In the genomic region with DNA sequence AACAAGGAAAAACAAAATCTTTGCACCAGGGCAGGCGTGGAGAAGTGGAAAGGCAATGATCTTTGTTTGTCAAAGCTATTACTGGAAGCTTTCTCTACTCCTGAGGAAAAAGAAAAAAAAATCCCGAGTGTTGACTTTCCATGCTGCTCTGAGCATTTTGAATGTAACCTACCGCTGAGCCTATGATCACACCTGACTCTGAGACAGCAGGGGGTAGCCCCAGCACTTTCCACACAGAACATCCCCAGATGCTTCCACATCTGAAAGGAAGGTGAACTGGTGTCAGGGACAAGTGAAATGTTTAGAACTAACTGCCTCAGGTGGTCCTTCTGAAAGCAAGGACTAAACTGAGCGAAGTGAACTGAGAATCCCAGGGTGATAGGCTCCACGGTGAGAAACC, we compare ENCODE assay signal across 20 cellular contexts.
A peak's percentile ranks its signal among the peaks of the same experiment; 100 is the strongest.
DNase-seq lines count a peak whose midpoint lies in the region; TF ChIP-seq lines count a peak whose summit lies in the region.
"Had no signal": no experiment of that assay in that cellular context is flagged by ENCODE, and none has a peak within 500 bp of the region (broad histone marks: within the 10 kb centered on the region; RNA-seq: fewer than 3 reads in every experiment).

No MANE protein-coding gene starts in this region.

- H3K36me3 ChIP-seq in HUES48 (ENCODE audit: control insufficient read depth, insufficient read depth, low read length) (no peaks in the 10 kb centered on the region), mesendoderm (ENCODE audit: control insufficient read depth, insufficient read depth, low read length) (no peaks in the 10 kb centered on the region), MM.1S (replicated peaks; ENCODE audit: insufficient read depth, low read length) (no peaks in the 10 kb centered on the region)
- H3K36me3 ChIP-seq: MG63 had no signal

- H3K4me3 ChIP-seq in HUES48 (ENCODE audit: low read depth, low read length) (no peak overlapping the region), mesendoderm (ENCODE audit: low read length) (no peak overlapping the region), MM.1S (ENCODE audit: low read length) (no peak overlapping the region)
- H3K4me3 ChIP-seq: MG63 had no signal

- no peaks in the 10 kb centered on the region for H3F3A ChIP-seq in MM.1S (ENCODE audit: insufficient read depth, low read length)

- H3K4me1 ChIP-seq in HUES48 (ENCODE audit: control insufficient read depth, insufficient read depth, low read length) (peaks cover 16% of the 10 kb centered on the region), mesendoderm (ENCODE audit: control insufficient read depth, low read depth, low read length) (no peaks in the 10 kb centered on the region), MM.1S (ENCODE audit: low read length) (no peaks in the 10 kb centered on the region)

- H3K18ac ChIP-seq in mesendoderm (ENCODE audit: low read length), result no peak overlapping the region

- H3K4ac ChIP-seq in mesendoderm (ENCODE audit: low read depth, low read length), result no peak overlapping the region

- H2AK5ac ChIP-seq in mesendoderm (ENCODE audit: low read length), result no peak overlapping the region

- no peak overlapping the region for H2BK5ac ChIP-seq in mesendoderm (ENCODE audit: low read length)

- no peaks in the 10 kb centered on the region for H4K20me1 ChIP-seq in MM.1S (ENCODE audit: insufficient read depth, low read length)

- no peak overlapping the region for H2AFZ ChIP-seq in MM.1S (ENCODE audit: low read length)

- no peak overlapping the region for H3K23ac ChIP-seq in mesendoderm (ENCODE audit: low read length)

- H4K8ac ChIP-seq in mesendoderm (ENCODE audit: low read depth, low read length), result no peak overlapping the region

- H3K9ac ChIP-seq in HUES48 (ENCODE audit: low read depth, low read length) (no peak overlapping the region), mesendoderm (ENCODE audit: low read length) (no peak overlapping the region), MM.1S (ENCODE audit: low read length) (no peak overlapping the region)

- H4K5ac ChIP-seq in mesendoderm (ENCODE audit: low read length), result no peak overlapping the region

- H3K27me3 ChIP-seq in HUES48 (ENCODE audit: control insufficient read depth, insufficient read depth, low read length) (no peaks in the 10 kb centered on the region), mesendoderm (ENCODE audit: insufficient read depth, low read length, poor library complexity) (no peaks in the 10 kb centered on the region), MM.1S (replicated peaks; ENCODE audit: insufficient read depth, low read length) (no peaks in the 10 kb centered on the region)
- H3K27me3 ChIP-seq: MG63 had no signal

- no peak overlapping the region for H2BK120ac ChIP-seq in mesendoderm (ENCODE audit: low read depth, low read length)

- H3K9me3 ChIP-seq in HUES48 (ENCODE audit: control insufficient read depth, insufficient read depth, low read length) (no peaks in the 10 kb centered on the region), MM.1S (replicated peaks; ENCODE audit: insufficient read depth, low read length) (no peaks in the 10 kb centered on the region)
- H3K9me3 ChIP-seq: MG63 had no signal

- H3K27ac ChIP-seq in HUES48 (ENCODE audit: low read depth, low read length) (peak overlapping the region; percentile 20), mesendoderm (ENCODE audit: low read depth, low read length) (no peak overlapping the region), MM.1S (ENCODE audit: low read length) (no peak overlapping the region)

- H2BK15ac ChIP-seq in mesendoderm (replicated peaks; ENCODE audit: low read depth), result no peak overlapping the region

- no peaks in the 10 kb centered on the region for H3K79me1 ChIP-seq in mesendoderm (ENCODE audit: low read length)

- H3K4me2 ChIP-seq in mesendoderm (ENCODE audit: low read length), result no peak overlapping the region
- H3K4me2 ChIP-seq in MM.1S (ENCODE audit: low read depth, low read length), result no peak overlapping the region

- no peaks in the 10 kb centered on the region for H3K9me2 ChIP-seq in MM.1S (replicated peaks; ENCODE audit: insufficient read depth, low read length)

- no peak overlapping the region for H3K56ac ChIP-seq in mesendoderm (ENCODE audit: low read length)

- WGBS in mesendoderm (ENCODE audit: extremely low coverage, insufficient coverage, low lambda C conversion rate), result no CpG with 5 or more reads among the region's 5 CpGs

- TF ChIP-seq CTCF in MM.1S (IDR thresholded peaks at IDR 0.05; ENCODE audit: low read length), result no peak

- DNase-seq in DMS53 (lab: John Stamatoyannopoulos, UW) (peak; percentile 82), NCI-H345 (lab: John Stamatoyannopoulos, UW) (peak; percentile 96), mesendoderm (peak; percentile 47), NCI-H446 (lab: John Stamatoyannopoulos, UW) (no peak), MM.1S (no peak)
- no peak for DNase-seq in activated CD4-positive, alpha-beta T cell treated with anti-CD3 and anti-CD28 coated beads, Interleukin-2, amount 50 U/mL, for 4 hours
- DNase-seq: ACHN; C1 segment of cervical spinal cord; CD8-positive, alpha-beta memory T cell; GF-D8; GOT3; Kasumi-1; MG63; NCI-H1105; NCI-H526; RPMI8226; SHP77 treated with DMSO at 0.1 percent for 48 hours; T-helper 1 cell; T-helper 9 cell had no signal

- H3K79me2 ChIP-seq in mesendoderm (ENCODE audit: control insufficient read depth, insufficient read depth, low read length) (no peaks in the 10 kb centered on the region), MM.1S (ENCODE audit: low read length) (no peaks in the 10 kb centered on the region)

Comparison
In these comparisons a context has a peak if more than half of its experiments do, and no peak if none do; other contexts are left out.
1. DNase-seq: peak in DMS53 (single experiment), NCI-H345 (single experiment) and mesendoderm (single experiment); none in NCI-H446 (0 of 2), MM.1S (single experiment) and activated CD4-positive, alpha-beta T cell treated with anti-CD3 and anti-CD28 coated beads, Interleukin-2, amount 50 U/mL, for 4 hours (0 of 2).